ENCODE assay signal across 8 cellular contexts in genomic region chr15:59247364-59247763, GRCh38. TPM values are rescaled to one million over a fixed set of nuclear protein-coding genes. Genes with fewer than 3 reads are reported as not detected.
A peak's percentile ranks its signal among the peaks of the same experiment; 100 is the strongest.
DNase-seq lines count a peak whose midpoint lies in the region; ATAC-seq, FAIRE-seq and TF ChIP-seq lines count a peak whose summit lies in the region.

No MANE protein-coding gene starts in this region.

- RAD21 ChIA-PET in GM12878 (lab: Charles Lee; ENCODE audit: unreplicated experiment), result interaction anchor here (0.7 to 8.6 kb wide), 16 partner anchors 8 to 267 kb away, joined by 3 to 99 read pairs (median 4); partner anchors contain the start of gene MYO1E

- DNase-seq in EL (peak; percentile 71), LNCaP clone FGC (ENCODE audit: low read depth) (peak; percentile 23), T-helper 1 cell (peak in 4 of 5 donors; percentile 6 to 65 (median 23)), GM12878 (ENCODE audit: low read depth, low spot score) (no peak), iPS-NIHi11 (ENCODE audit: low spot score) (peak; percentile 72)
- peak; percentile 10 to 34 for DNase-seq in stimulated activated CD4-positive, alpha-beta T cell treated with anti-CD3 and anti-CD28 coated beads, Interleukin-15, amount 100 ng/mL, for 48 hours (ENCODE audit: low read depth in 2 of 2)

- TF ChIP-seq EP300 in GM12878 (IDR thresholded peaks at IDR 0.05; ENCODE audit: borderline replicate concordance in 1 of 2, control insufficient read depth in 1 of 2, low read depth in 2 of 2, low read length in 2 of 2), result no peak

- peaks cover 39% of the 10 kb centered on the region for H3K79me2 ChIP-seq in GM12878 (ENCODE audit: control insufficient read depth, insufficient read depth, low read length)

- H3K4me3 ChIP-seq in LNCaP clone FGC (ENCODE audit: low read depth, low read length) (no peak overlapping the region), GM12878 (no peak overlapping the region)

- no peak overlapping the region for H3K9ac ChIP-seq in GM12878 (ENCODE audit: control insufficient read depth, insufficient read depth, low read length)

- 2% methylated on average over 2 of the region's 2 CpGs for WGBS in GM12878 (ENCODE audit: insufficient coverage, insufficient replicate concordance, low lambda C conversion rate, missing lambda C conversion rate)

- H3K9me3 ChIP-seq in GM12878 (replicated peaks; ENCODE audit: control insufficient read depth, insufficient read depth, low read length), result no peaks in the 10 kb centered on the region

- no peaks in the 10 kb centered on the region for H3K27me3 ChIP-seq in GM12878 (replicated peaks in 1 of 2; ENCODE audit: control insufficient read depth in 2 of 2, insufficient read depth in 2 of 2, low read length in 1 of 2)

- CTCF ChIA-PET in GM12878 (lab: Yijun Ruan, JAX), result interaction anchor here (0.6 to 6.9 kb wide), 40 partner anchors 9 to 286 kb away, joined by 3 to 83 read pairs (median 6); partner anchors contain the start of gene MYO1E

- TF ChIP-seq RAD21 in GM12878 (IDR thresholded peaks at IDR 0.05; ENCODE audit: insufficient read depth, low read depth, low read length), result peak; percentile 70

- in situ Hi-C loops in GM12878 (cut with MboI), result no loop called here

- no peak for FAIRE-seq in GM12878 (lab: Jason Lieb, UNC)

- H4K20me1 ChIP-seq in GM12878 (ENCODE audit: control insufficient read depth, insufficient read depth), result no peaks in the 10 kb centered on the region

- no peak overlapping the region for H2AFZ ChIP-seq in GM12878 (ENCODE audit: control insufficient read depth, low read depth, low read length)

- ATAC-seq in GM12878 (peak; percentile 61), HG03045 (IDR thresholded peaks at IDR 0.05; ENCODE audit: unreplicated experiment) (no peak), GM18511 (IDR thresholded peaks at IDR 0.05; ENCODE audit: unreplicated experiment) (no peak)

- H3K4me2 ChIP-seq in GM12878 (ENCODE audit: control insufficient read depth, insufficient read depth), result no peak overlapping the region

- peak; percentile 66 for TF ChIP-seq CTCF in LNCaP clone FGC (IDR thresholded peaks at IDR 0.05; ENCODE audit: control insufficient read depth, extremely low read depth, insufficient read depth)
- TF ChIP-seq CTCF in GM12878 (IDR thresholded peaks at IDR 0.05 in 2 of 3, conservative IDR thresholded peaks at IDR 0.05 in 1 of 3; ENCODE audit: control insufficient read depth in 2 of 3, extremely low read depth in 1 of 3, insufficient read depth in 1 of 3, low read depth in 3 of 3, low read length in 3 of 3), result peak; percentile 57 to 68 (median 62)

- TF ChIP-seq POLR2A in GM12878 (IDR thresholded peaks at IDR 0.05; ENCODE audit: low read depth, low read length), result no peak

- no TSS peak for BruUV-seq in GM12878 (replicated peaks; lab: Mats Ljungman, UMichigan)

- SMC1A ChIA-PET in GM12878 (lab: Charles Lee; ENCODE audit: uncharacterized antibody, unreplicated experiment), result interaction anchor here (0.6 to 6.8 kb wide), 39 partner anchors 9 to 282 kb away, joined by 3 to 91 read pairs (median 5); no protein-coding TSS in a partner anchor

- POLR2A ChIA-PET in GM12878 (lab: Charles Lee), result interaction anchor here (0.8 to 2.9 kb wide), 5 partner anchors 11 to 259 kb away, joined by 3 to 14 read pairs (median 3); no protein-coding TSS in a partner anchor

- H3K4me1 ChIP-seq in GM12878 (ENCODE audit: control insufficient read depth, insufficient read depth, low read length), result peaks cover 54% of the 10 kb centered on the region

- H3K27ac ChIP-seq in GM12878 (ENCODE audit: control insufficient read depth, insufficient read depth), result peak overlapping the region; percentile 33; the same call in 1 of the 2 replicates

- intact Hi-C loops in GM12878 (cut with micrococcal nuclease; ENCODE audit: unreplicated experiment), result loop anchor here (2.0 to 10.0 kb wide), 4 partner anchors 123 to 263 kb away; partner anchors contain the start of gene RNF111

- H3K36me3 ChIP-seq in GM12878 (ENCODE audit: control insufficient read depth in 2 of 2, insufficient read depth in 2 of 2, low read length in 1 of 2), result peaks cover 1 to 38% of the 10 kb centered on the region in 2 experiments; a peak in 3 of 4 replicates

TF ChIP-seq in GM12878, 131 proteins besides CTCF, POLR2A, EP300 and RAD21:
- peak; percentile 19; the same call in 1 of the 2 replicates for TF ChIP-seq RUNX3 (IDR thresholded peaks at IDR 0.05; ENCODE audit: low read length)
- no peak for TF ChIP-seq PML (IDR thresholded peaks at IDR 0.05; ENCODE audit: low read length)
- no peak for TF ChIP-seq IKZF1 (conservative IDR thresholded peaks at IDR 0.05)
- 0 out of 2 replicates have a peak, but pooled peaks have one; percentile 23 for TF ChIP-seq IRF4 (IDR thresholded peaks at IDR 0.05; ENCODE audit: low read depth, low read length)
- no peak for TF ChIP-seq KLF5 (IDR thresholded peaks at IDR 0.05; ENCODE audit: partially characterized antibody)
- peak; percentile 78 for TF ChIP-seq SMC3 (IDR thresholded peaks at IDR 0.05; ENCODE audit: borderline replicate concordance, low read length)
- TF ChIP-seq ZNF687 (IDR thresholded peaks at IDR 0.05), result peak; percentile 74
- no peak for TF ChIP-seq NFXL1 (IDR thresholded peaks at IDR 0.05; ENCODE audit: borderline replicate concordance)
- no peak for TF ChIP-seq TBL1XR1 (IDR thresholded peaks at IDR 0.05; ENCODE audit: low read depth, low read length)

RNA-seq across cellular contexts. Expression of gene LDHAL6B, which starts 40.7 kb away (rescaled TPM):
- total RNA-seq in GM12878 (2013; cell fraction: nucleolus; rRNA removed), result not detected in 2 replicates
- total RNA-seq in GM12878 (2014; rRNA removed), result not detected in 2 replicates
- total RNA-seq in GM12878 (2014; rRNA removed; fragmentation: Illumina TruSeq; extraction: Trizol), result not detected in 2 replicates
- total RNA-seq in GM12878 (2021), result not detected in 2 replicates
- 0.20 TPM for polyA plus RNA-seq in GM12878 (2011; ENCODE audit: low read depth)
- not detected in 2 replicates for polyA plus RNA-seq in GM12878 (2011; rRNA removed)
- polyA plus RNA-seq in GM12878 (2011; cell fraction: cytosol; rRNA removed), result not detected in 2 replicates
- not detected in 2 replicates for polyA plus RNA-seq in GM12878 (2011; cell fraction: nucleus; rRNA removed)
- polyA plus RNA-seq in GM12878 (2012), result 0.63 and 0.64 TPM in 2 replicates
- polyA plus RNA-seq in GM12878 (2014; fragmentation: Illumina TruSeq; extraction: Trizol), result not detected in 2 replicates
- not detected for polyA plus RNA-seq in GM12878 (2014; fragmentation: Nextera tagmentation; extraction: Ambion mirVana)
- polyA plus RNA-seq in GM12878 (2014; rRNA removed), result not detected in 2 replicates
- under 1 TPM; 0.33 to 0.66 TPM for polyA plus RNA-seq in GM12878 (2016; fragmentation: Nextera tagmentation; extraction: Ambion mirVana)
- not detected in 2 replicates for polyA minus RNA-seq in GM12878 (2011; rRNA and poly(A)+ RNA removed)
- polyA minus RNA-seq in GM12878 (2011; cell fraction: cytosol; rRNA and poly(A)+ RNA removed), result not detected in 2 replicates
- not detected in 2 replicates for polyA minus RNA-seq in GM12878 (2011; cell fraction: nucleus; rRNA and poly(A)+ RNA removed)
